ENCODE assay signal across 22 cellular contexts in the genomic region with DNA sequence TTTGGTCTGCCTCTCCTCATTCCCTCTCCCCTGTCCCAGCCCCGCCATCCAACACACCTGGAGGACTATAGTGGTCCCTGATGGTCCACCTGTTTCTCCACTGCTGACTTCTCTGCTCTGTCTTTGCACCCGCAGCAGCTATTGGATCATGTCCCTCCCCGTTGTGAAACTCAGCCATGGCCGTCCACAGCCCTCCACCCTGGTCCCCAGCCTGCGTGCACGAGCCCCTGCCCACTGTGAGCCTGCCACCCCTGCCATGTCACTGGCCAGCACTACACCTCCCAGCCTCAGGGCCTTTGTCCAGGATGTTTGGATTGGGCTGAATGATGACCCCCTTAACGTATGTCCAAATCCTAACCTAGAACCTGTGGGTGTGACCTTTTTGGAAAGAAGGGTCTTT. TPM values are rescaled to one million over a fixed set of nuclear protein-coding genes. Genes with fewer than 3 reads are reported as not detected.
"Had no signal": no experiment of that assay in that cellular context is flagged by ENCODE, and none has a peak within 500 bp of the region (broad histone marks: within the 10 kb centered on the region; RNA-seq: fewer than 3 reads in every experiment).

No MANE protein-coding gene starts in this region.

- FAIRE-seq: RCC 7860 had no signal

- H3K27me3 ChIP-seq: SJSA1 had no signal

- H3K27ac ChIP-seq: SJSA1, SK-N-MC had no signal

- DNase-seq: KBM-7, MV-4-11, NCI-H1092, NCI-H1105 treated with DMSO at 0.1 percent for 48 hours, NCI-H1417 treated with DMSO at 0.1 percent for 48 hours, NCI-H146, NCI-H1694 treated with DMSO at 0.1 percent for 48 hours, NCI-H1930, NCI-H2081, NCI-H2107, NCI-H2227 treated with DMSO at 0.1 percent for 48 hours, NCI-H524, NCI-H69, NCI-H774, RPMI8226, SHP77 treated with DMSO at 0.1 percent for 48 hours had no signal

- H3K36me3 ChIP-seq: SJSA1 had no signal

- H3K4me3 ChIP-seq: SJSA1, SK-N-MC had no signal

RNA-seq across cellular contexts. Expression of gene SMIM38, which starts 47.7 kb away (rescaled TPM):
- total RNA-seq: HT1080, LHCN-M2, MCF 10A had no signal
